ENCODE assay signal across 14 cellular contexts in genomic region chr10:103600956-103601569, GRCh38.
A peak's percentile ranks its signal among the peaks of the same experiment; 100 is the strongest.
DNase-seq lines count a peak whose midpoint lies in the region; ATAC-seq and TF ChIP-seq lines count a peak whose summit lies in the region.
"Had no signal": no experiment of that assay in that cellular context is flagged by ENCODE, and none has a peak within 500 bp of the region (broad histone marks: within the 10 kb centered on the region; RNA-seq: fewer than 3 reads in every experiment).

No MANE protein-coding gene starts in this region.

- TF ChIP-seq CTCF in heart left ventricle (IDR thresholded peaks at IDR 0.05): no peak
- TF ChIP-seq CTCF in nephron (IDR thresholded peaks at IDR 0.05; ENCODE audit: unreplicated experiment in 3 of 3): no peak
- no peak for TF ChIP-seq CTCF in stomach (IDR thresholded peaks at IDR 0.05)

- H3K4me1 ChIP-seq in heart left ventricle (peaks cover 0 to 35% (median 7%) of the 10 kb centered on the region in 12 donors), stomach (peaks cover 0 to 33% (median 18%) of the 10 kb centered on the region in 4 donors)

- no peak for TF ChIP-seq EP300 in stomach (IDR thresholded peaks at IDR 0.05)

- no peaks in the 10 kb centered on the region for H3K9me3 Mint-ChIP-seq in nephron

- WGBS in heart left ventricle, 4 donors: 71 to 90% (median 81%) methylated on average over 6 to 7 of the region's 7 CpGs
- WGBS in stomach, 5 donors: 64 to 84% (median 78%) methylated on average over 7 of the region's 7 CpGs

- DNase-seq in Right ventricle myocardium superior: peak; percentile 5
- no peak for DNase-seq in heart left ventricle
- no peak for DNase-seq in stomach
- DNase-seq in NCI-H2081 (lab: John Stamatoyannopoulos, UW): no peak
- DNase-seq in putamen (ENCODE audit: low spot score): no peak
- DNase-seq: NCI-H1048, NCI-H1436 treated with DMSO at 0.1 percent for 48 hours, NCI-H2029 treated with DMSO at 0.1 percent for 48 hours, NCI-H510A, NCI-H82 had no signal

- peaks cover 41% of the 10 kb centered on the region for H3K36me3 Mint-ChIP-seq in nephron (ENCODE audit: low read depth)

- ATAC-seq in Right ventricle myocardium superior (ENCODE audit: poor library complexity): no peak
- no peak for ATAC-seq in heart left ventricle
- no peak for ATAC-seq in GM18909 (IDR thresholded peaks at IDR 0.05; ENCODE audit: poor library complexity, unreplicated experiment)
- no peak for ATAC-seq in HG02642 (IDR thresholded peaks at IDR 0.05; ENCODE audit: poor library complexity, unreplicated experiment)

- H3K4me3 ChIP-seq in heart left ventricle (no peak overlapping the region), stomach (no peak overlapping the region)

- H3K36me3 ChIP-seq in heart left ventricle: peaks cover 0 to 43% (median 27%) of the 10 kb centered on the region in 9 donors
- H3K36me3 ChIP-seq in stomach: peaks cover 11 to 43% (median 32%) of the 10 kb centered on the region in 4 donors

- H3K27ac Mint-ChIP-seq in nephron: peak overlapping the region in 2 of 3 experiments; percentile 3 to 15

- peaks cover 4% of the 10 kb centered on the region for H3K27me3 Mint-ChIP-seq in nephron (ENCODE audit: low read depth)

- H3K4me3 Mint-ChIP-seq in nephron: no peak overlapping the region

- H3K27me3 ChIP-seq in heart left ventricle: no peaks in the 10 kb centered on the region
- no peaks in the 10 kb centered on the region for H3K27me3 ChIP-seq in stomach

- H3K27ac ChIP-seq in heart left ventricle: no peak overlapping the region
- peak overlapping the region in 3 of 5 donors; percentile 38 to 68 (median 66) for H3K27ac ChIP-seq in stomach
- H3K27ac ChIP-seq: C4-2B had no signal

- peaks cover 32% of the 10 kb centered on the region for H3K4me1 Mint-ChIP-seq in nephron

- H3K9me3 ChIP-seq in heart left ventricle (no peaks in the 10 kb centered on the region), stomach (no peaks in the 10 kb centered on the region)

- intact Hi-C loops in Right ventricle myocardium superior (cut with DNase I) (loop anchor here (5.0 kb wide), 1 partner anchor 86 kb away; no protein-coding TSS in a partner anchor), heart left ventricle (cut with DNase I) (loop anchor here in 3 of 10 donors (2.0 to 5.0 kb wide), 3 partner anchors 82 to 261 kb away; partner anchors contain the start of gene SH3PXD2A (in 1 of the 3)), stomach (cut with DNase I; ENCODE audit: low total_unique reads) (no loop called here)

- TF ChIP-seq POLR2A in heart left ventricle (IDR thresholded peaks at IDR 0.05) (no peak), stomach (IDR thresholded peaks at IDR 0.05) (no peak)

Comparison
In these comparisons a context has a peak if more than half of its experiments do, and no peak if none do; other contexts are left out.
1. H3K27ac ChIP-seq: peak in stomach (3 of 5); none in heart left ventricle (0 of 12).